In the genomic region with DNA sequence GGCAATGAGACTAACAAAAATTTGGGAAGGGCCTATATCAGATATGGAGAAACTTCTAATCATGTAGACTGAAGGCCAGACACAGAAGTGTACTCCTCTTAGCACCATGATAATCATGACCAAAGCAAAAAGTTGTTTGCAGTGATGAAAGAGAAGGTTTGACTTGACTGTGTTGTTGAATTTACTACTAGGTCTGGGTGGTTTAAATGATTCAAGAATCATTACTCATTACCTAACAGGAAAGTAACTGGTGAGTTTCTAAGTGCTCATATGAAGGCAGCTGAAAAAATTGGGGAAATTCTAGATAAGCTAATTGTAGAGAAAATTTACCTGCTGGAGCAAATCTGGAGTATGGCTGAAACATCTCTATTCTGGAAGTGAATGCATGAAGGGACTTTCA, we compare ENCODE assay signal across 18 cellular contexts.
DNase-seq lines count a peak whose midpoint lies in the region; ATAC-seq lines count a peak whose summit lies in the region.
"Had no signal": no experiment of that assay in that cellular context is flagged by ENCODE, and none has a peak within 500 bp of the region (broad histone marks: within the 10 kb centered on the region; RNA-seq: fewer than 3 reads in every experiment).

No MANE protein-coding gene starts in this region.

- no peaks in the 10 kb centered on the region for H3K9me3 ChIP-seq in GM23248 (ENCODE audit: low read depth)
- H3K9me3 ChIP-seq in naive thymus-derived CD4-positive, alpha-beta T cell (ENCODE audit: control insufficient read depth in 2 of 3, low read length in 3 of 3), result no peaks in the 10 kb centered on the region
- H3K9me3 ChIP-seq in effector memory CD4-positive, alpha-beta T cell (ENCODE audit: control insufficient read depth, low read length), result peaks cover 3% of the 10 kb centered on the region
- H3K9me3 ChIP-seq: Caco-2, Peyer's patch had no signal

- peak overlapping the region; percentile 42 for H3K27ac ChIP-seq in GM23248
- H3K27ac ChIP-seq in naive thymus-derived CD4-positive, alpha-beta T cell (ENCODE audit: low read depth, low read length), result no peak overlapping the region
- no peak overlapping the region for H3K27ac ChIP-seq in effector memory CD4-positive, alpha-beta T cell (ENCODE audit: insufficient read depth, low read length, poor library complexity, severe bottlenecking)
- H3K27ac ChIP-seq: Peyer's patch had no signal

- no peaks in the 10 kb centered on the region for H3K27me3 Mint-ChIP-seq in naive thymus-derived CD4-positive, alpha-beta T cell
- H3K27me3 Mint-ChIP-seq: CD4-positive, CD25-positive, alpha-beta regulatory T cell; T-helper 17 cell had no signal

- no peak overlapping the region for H3K4me3 ChIP-seq in GM23248
- no peak overlapping the region for H3K4me3 ChIP-seq in naive thymus-derived CD4-positive, alpha-beta T cell (ENCODE audit: low read length)
- H3K4me3 ChIP-seq in effector memory CD4-positive, alpha-beta T cell (ENCODE audit: insufficient read depth, low read depth, low read length, poor library complexity, severe bottlenecking), result no peak overlapping the region
- H3K4me3 ChIP-seq: Peyer's patch had no signal

- 0 out of 2 replicates have a peak, but pooled peaks cover 4% of the 10 kb centered on the region for H3K9me2 ChIP-seq in GM23248 (ENCODE audit: insufficient read depth)

- H2AFZ ChIP-seq in GM23248, result no peak overlapping the region

- in situ Hi-C loops in GM23248 (cut with MboI), result no loop called here

- peak; percentile 43 for DNase-seq in GM23248
- peak; percentile 5 for DNase-seq in LHCN-M2 (ENCODE audit: low read depth)
- DNase-seq in amniotic epithelial cell (ENCODE audit: low read depth), result peak; percentile 15
- no peak for DNase-seq in naive thymus-derived CD4-positive, alpha-beta T cell
- DNase-seq in activated CD4-positive, alpha-beta T cell treated with anti-CD3 and anti-CD28 coated beads for 1 hour, result no peak
- no peak for DNase-seq in effector memory CD4-positive, alpha-beta T cell
- DNase-seq: Caco-2; CD4-positive, CD25-positive, alpha-beta regulatory T cell; GDM1; HFFc6; Kasumi-1; NCI-H1417 treated with DMSO at 0.1 percent for 48 hours; NCI-H1930; NCI-H446; Peyer's patch; SHP77; T-helper 17 cell had no signal

- H3K4me1 Mint-ChIP-seq in naive thymus-derived CD4-positive, alpha-beta T cell, result no peaks in the 10 kb centered on the region
- H3K4me1 Mint-ChIP-seq: CD4-positive, CD25-positive, alpha-beta regulatory T cell; T-helper 17 cell had no signal

- no peaks in the 10 kb centered on the region for H3K36me3 ChIP-seq in GM23248 (ENCODE audit: low read depth)
- no peaks in the 10 kb centered on the region for H3K36me3 ChIP-seq in naive thymus-derived CD4-positive, alpha-beta T cell (ENCODE audit: control insufficient read depth in 2 of 3, insufficient read depth in 3 of 3, low read length in 3 of 3)
- no peaks in the 10 kb centered on the region for H3K36me3 ChIP-seq in effector memory CD4-positive, alpha-beta T cell (ENCODE audit: control insufficient read depth, insufficient read depth, low read length)
- H3K36me3 ChIP-seq: Peyer's patch had no signal

- no peaks in the 10 kb centered on the region for H3K27me3 ChIP-seq in GM23248 (replicated peaks; ENCODE audit: insufficient read depth)
- H3K27me3 ChIP-seq in naive thymus-derived CD4-positive, alpha-beta T cell (ENCODE audit: control insufficient read depth in 2 of 2, insufficient read depth in 2 of 2, low read length in 2 of 2), result no peaks in the 10 kb centered on the region
- H3K27me3 ChIP-seq in effector memory CD4-positive, alpha-beta T cell (replicated peaks; ENCODE audit: control insufficient read depth, insufficient read depth, low read length, poor library complexity, severe bottlenecking), result no peaks in the 10 kb centered on the region
- H3K27me3 ChIP-seq: Peyer's patch had no signal

- no peak overlapping the region for H3K4me3 Mint-ChIP-seq in naive thymus-derived CD4-positive, alpha-beta T cell
- H3K4me3 Mint-ChIP-seq: CD4-positive, CD25-positive, alpha-beta regulatory T cell; HFFc6; T-helper 17 cell had no signal

- peaks cover 0 to 22% (median 5%) of the 10 kb centered on the region in 11 donors for H3K9me3 Mint-ChIP-seq in naive thymus-derived CD4-positive, alpha-beta T cell

- H3F3A ChIP-seq in GM23248 (ENCODE audit: insufficient read depth), result peaks cover 40% of the 10 kb centered on the region

- H3K4me2 ChIP-seq in GM23248 (ENCODE audit: unreplicated experiment), result peak overlapping the region; percentile 41

- POLR2A ChIA-PET in naive thymus-derived CD4-positive, alpha-beta T cell (lab: Charles Lee), result no interaction called here

- intact Hi-C loops in naive thymus-derived CD4-positive, alpha-beta T cell (cut with micrococcal nuclease), result no loop called here

- no peaks in the 10 kb centered on the region for H3K36me3 Mint-ChIP-seq in naive thymus-derived CD4-positive, alpha-beta T cell
- H3K36me3 Mint-ChIP-seq: CD4-positive, CD25-positive, alpha-beta regulatory T cell had no signal

- H3K27ac Mint-ChIP-seq in naive thymus-derived CD4-positive, alpha-beta T cell, result no peak overlapping the region
- H3K27ac Mint-ChIP-seq: CD4-positive, CD25-positive, alpha-beta regulatory T cell; HFFc6; T-helper 17 cell had no signal

- peaks cover 45% of the 10 kb centered on the region for H3K4me1 ChIP-seq in GM23248 (ENCODE audit: insufficient read depth)
- no peaks in the 10 kb centered on the region for H3K4me1 ChIP-seq in naive thymus-derived CD4-positive, alpha-beta T cell (ENCODE audit: control insufficient read depth in 2 of 2, insufficient read depth in 2 of 2, low read length in 2 of 2)
- H3K4me1 ChIP-seq in effector memory CD4-positive, alpha-beta T cell (ENCODE audit: control insufficient read depth, insufficient read depth, low read length, poor library complexity, severe bottlenecking), result no peaks in the 10 kb centered on the region
- H3K4me1 ChIP-seq: Caco-2, Peyer's patch had no signal

- no peaks in the 10 kb centered on the region for H4K20me1 ChIP-seq in GM23248 (ENCODE audit: insufficient read depth)

- ATAC-seq in naive thymus-derived CD4-positive, alpha-beta T cell, result peak; percentile 32
- ATAC-seq in HG03135 (IDR thresholded peaks at IDR 0.05; ENCODE audit: unreplicated experiment), result no peak
- ATAC-seq: T-helper 17 cell had no signal

- CTCF ChIA-PET in naive thymus-derived CD4-positive, alpha-beta T cell (lab: Charles Lee), result no interaction called here

- H3K9ac ChIP-seq in GM23248, result 0 out of 2 replicates have a peak overlapping the region, but pooled peaks have one; percentile 6

- no peaks in the 10 kb centered on the region for H3K79me2 ChIP-seq in GM23248 (ENCODE audit: insufficient read depth)

Comparison
In these comparisons a context has a peak if more than half of its experiments do, and no peak if none do; other contexts are left out.
1. DNase-seq: peak in GM23248 (single experiment), LHCN-M2 (single experiment) and amniotic epithelial cell (single experiment); none in naive thymus-derived CD4-positive, alpha-beta T cell (0 of 9), activated CD4-positive, alpha-beta T cell treated with anti-CD3 and anti-CD28 coated beads for 1 hour (single experiment) and effector memory CD4-positive, alpha-beta T cell (0 of 3).